Comparison of ENCODE assay signal across 24 cellular contexts in the genomic region with DNA sequence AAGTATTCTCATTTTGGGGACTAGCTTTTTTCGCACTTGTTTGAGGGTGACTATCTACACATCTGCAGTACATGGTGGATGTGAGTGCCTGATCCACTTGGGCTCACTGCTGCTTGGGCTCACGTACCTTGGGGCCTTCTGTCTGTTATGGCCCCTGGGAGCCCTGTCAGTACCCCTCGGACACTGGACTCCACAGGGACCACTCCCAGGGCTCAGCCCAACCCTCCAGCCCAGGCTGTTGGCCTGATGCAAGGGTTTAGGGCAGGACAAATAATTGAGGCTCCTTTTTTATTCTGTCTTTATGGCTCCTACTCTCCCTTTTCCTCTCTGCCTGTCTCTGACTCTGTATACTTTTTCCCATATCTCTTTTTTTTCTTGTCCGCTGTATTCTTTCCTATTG. TPM values are rescaled to one million over a fixed set of nuclear protein-coding genes. Genes with fewer than 3 reads are reported as not detected.
DNase-seq lines count a peak whose midpoint lies in the region; ATAC-seq and TF ChIP-seq lines count a peak whose summit lies in the region.
"Had no signal": no experiment of that assay in that cellular context is flagged by ENCODE, and none has a peak within 500 bp of the region (broad histone marks: within the 10 kb centered on the region; RNA-seq: fewer than 3 reads in every experiment).

No MANE protein-coding gene starts in this region.

- no peaks in the 10 kb centered on the region for H3K36me3 Mint-ChIP-seq in T-helper 2 cell treated with Interferon-gamma antibody and Interleukin-4, amounts not matched to agents 5 μg/mL and 100 μg/mL, for 36 hours (ENCODE audit: low read depth)
- no peaks in the 10 kb centered on the region for H3K36me3 Mint-ChIP-seq in endodermal cell (ENCODE audit: low read depth)
- H3K36me3 Mint-ChIP-seq: mesothelial cell of epicardium, natural killer cell had no signal

- no peak for DNase-seq in T-helper 2 cell treated with Interferon-gamma antibody and Interleukin-4, amounts not matched to agents 5 μg/mL and 100 μg/mL, for 36 hours (ENCODE audit: low spot score)
- DNase-seq in T-helper 2 cell (no peak), gastrocnemius medialis (no peak), uterus (no peak), endodermal cell (no peak), HPDE6-E6E7 (ENCODE audit: extremely low spot score) (no peak)
- DNase-seq in activated naive CD4-positive, alpha-beta T cell treated with anti-CD3 and anti-CD28 coated beads, Interleukin-2, amount 50 U/mL, for 16 hours, result no peak
- DNase-seq: activated CD4-positive, alpha-beta T cell treated with anti-CD3 and anti-CD28 coated beads for 48 hours; activated naive CD4-positive, alpha-beta T cell treated with Interleukin-2 at 50 U/mL for 16 hours; activated T-cell treated with anti-CD3 and anti-CD28 coated beads, Interleukin-2, amount 50 U/mL, for 72 hours; CD4-positive, alpha-beta T cell; dermis blood vessel endothelial cell; HCEC 1CT; natural killer cell; NCI-H1048; NCI-H187 treated with DMSO at 0.1 percent for 48 hours; NCI-H2227 treated with DMSO at 0.1 percent for 48 hours; NCI-H748 treated with DMSO at 0.1 percent for 48 hours; right lobe of liver; SK-N-SH had no signal

- no peaks in the 10 kb centered on the region for H3K4me1 Mint-ChIP-seq in T-helper 2 cell treated with Interferon-gamma antibody and Interleukin-4, amounts not matched to agents 5 μg/mL and 100 μg/mL, for 36 hours (ENCODE audit: low read depth)
- H3K4me1 Mint-ChIP-seq in endodermal cell, result no peaks in the 10 kb centered on the region

- peak overlapping the region; percentile 16 for H3K27ac Mint-ChIP-seq in T-helper 2 cell treated with Interferon-gamma antibody and Interleukin-4, amounts not matched to agents 5 μg/mL and 100 μg/mL, for 36 hours
- H3K27ac Mint-ChIP-seq in endodermal cell, result no peak overlapping the region
- H3K27ac Mint-ChIP-seq: activated T-cell treated with anti-CD3 and anti-CD28 coated beads, Interleukin-2, amount 50 U/mL, for 72 hours; CD4-positive, alpha-beta T cell had no signal

- no peaks in the 10 kb centered on the region for H3K27me3 Mint-ChIP-seq in T-helper 2 cell treated with Interferon-gamma antibody and Interleukin-4, amounts not matched to agents 5 μg/mL and 100 μg/mL, for 36 hours (ENCODE audit: low read depth)
- peaks cover 5% of the 10 kb centered on the region for H3K27me3 Mint-ChIP-seq in endodermal cell (ENCODE audit: insufficient read depth)
- H3K27me3 Mint-ChIP-seq: CD4-positive, alpha-beta T cell had no signal

- H3K9me3 Mint-ChIP-seq in T-helper 2 cell treated with Interferon-gamma antibody and Interleukin-4, amounts not matched to agents 5 μg/mL and 100 μg/mL, for 36 hours, result no peaks in the 10 kb centered on the region
- peaks cover 74% of the 10 kb centered on the region for H3K9me3 Mint-ChIP-seq in endodermal cell
- H3K9me3 Mint-ChIP-seq: activated T-cell treated with anti-CD3 and anti-CD28 coated beads, Interleukin-2, amount 50 U/mL, for 72 hours; CD4-positive, alpha-beta T cell; natural killer cell had no signal

- no peak for TF ChIP-seq CTCF in gastrocnemius medialis (IDR thresholded peaks at IDR 0.05 in 4 of 5, conservative IDR thresholded peaks at IDR 0.05 in 1 of 5)
- TF ChIP-seq CTCF in uterus (IDR thresholded peaks at IDR 0.05), result no peak
- TF ChIP-seq CTCF in endodermal cell (conservative IDR thresholded peaks at IDR 0.05), result no peak

- H3K36me3 ChIP-seq in gastrocnemius medialis, result no peaks in the 10 kb centered on the region
- H3K36me3 ChIP-seq in uterus, result no peaks in the 10 kb centered on the region
- no peaks in the 10 kb centered on the region for H3K36me3 ChIP-seq in endodermal cell (ENCODE audit: control insufficient read depth, insufficient read depth, low read length)
- H3K36me3 ChIP-seq: cardiac muscle cell, right lobe of liver had no signal

- H3K27ac ChIP-seq in layer of hippocampus (ENCODE audit: low read depth, low read length), result peak overlapping the region; percentile 6
- peak overlapping the region; percentile 60 to 73 (median 68) for H3K27ac ChIP-seq in gastrocnemius medialis
- peak overlapping the region; percentile 69 to 81 for H3K27ac ChIP-seq in uterus
- no peak overlapping the region for H3K27ac ChIP-seq in endodermal cell (ENCODE audit: low read depth, low read length)
- H3K27ac ChIP-seq: right lobe of liver, VCaP had no signal

- TF ChIP-seq POLR2A in gastrocnemius medialis (IDR thresholded peaks at IDR 0.05) (no peak), uterus (IDR thresholded peaks at IDR 0.05) (no peak)

- in situ Hi-C loops in gastrocnemius medialis (cut with MboI; ENCODE audit: low sequenced_read_pairs in 4 of 4), result no loop called here

- no peak overlapping the region for H3K4me3 Mint-ChIP-seq in T-helper 2 cell treated with Interferon-gamma antibody and Interleukin-4, amounts not matched to agents 5 μg/mL and 100 μg/mL, for 36 hours
- H3K4me3 Mint-ChIP-seq in endodermal cell, result no peak overlapping the region
- H3K4me3 Mint-ChIP-seq: activated T-cell treated with anti-CD3 and anti-CD28 coated beads, Interleukin-2, amount 50 U/mL, for 72 hours; CD4-positive, alpha-beta T cell; mesothelial cell of epicardium; natural killer cell had no signal

- no peak overlapping the region for H3K4me3 ChIP-seq in gastrocnemius medialis
- no peak overlapping the region for H3K4me3 ChIP-seq in uterus
- no peak overlapping the region for H3K4me3 ChIP-seq in endodermal cell (ENCODE audit: low read length)
- H3K4me3 ChIP-seq: cardiac muscle cell, right lobe of liver had no signal

- 50 to 93% methylated on average over 1 to 4 of the region's 4 CpGs for WGBS in endodermal cell (ENCODE audit: insufficient coverage in 1 of 2, insufficient read length in 1 of 2), 2 experiments

- intact Hi-C loops in gastrocnemius medialis (cut with DNase I; ENCODE audit: low total_unique reads), result no loop called here
- intact Hi-C loops in uterus (cut with DNase I; ENCODE audit: low total_unique reads), result no loop called here

- H3K4me1 ChIP-seq in gastrocnemius medialis, result peaks cover 12 to 14% of the 10 kb centered on the region in 2 donors
- no peaks in the 10 kb centered on the region for H3K4me1 ChIP-seq in uterus
- H3K4me1 ChIP-seq in endodermal cell (ENCODE audit: control insufficient read depth, insufficient read depth, low read length), result no peaks in the 10 kb centered on the region
- H3K4me1 ChIP-seq: right lobe of liver had no signal

- H3K27me3 ChIP-seq in layer of hippocampus (ENCODE audit: control insufficient read depth, insufficient read depth, low read length), result no peaks in the 10 kb centered on the region
- no peaks in the 10 kb centered on the region for H3K27me3 ChIP-seq in gastrocnemius medialis
- no peaks in the 10 kb centered on the region for H3K27me3 ChIP-seq in uterus
- H3K27me3 ChIP-seq in endodermal cell (ENCODE audit: control insufficient read depth, insufficient read depth, low read length, poor library complexity, severe bottlenecking), result no peaks in the 10 kb centered on the region
- H3K27me3 ChIP-seq: cardiac muscle cell, right lobe of liver had no signal

- no peak overlapping the region for H3K9ac ChIP-seq in endodermal cell (ENCODE audit: extremely low read depth, low read length, poor library complexity, severe bottlenecking)
- H3K9ac ChIP-seq: SK-N-SH had no signal

- H3K9me3 ChIP-seq in gastrocnemius medialis (no peaks in the 10 kb centered on the region), uterus (no peaks in the 10 kb centered on the region), endodermal cell (ENCODE audit: control insufficient read depth, low read length) (no peaks in the 10 kb centered on the region)
- H3K9me3 ChIP-seq: right lobe of liver, SK-N-SH had no signal

- ATAC-seq in gastrocnemius medialis, result no peak
- ATAC-seq: activated T-cell treated with anti-CD3 and anti-CD28 coated beads, Interleukin-2, amount 50 U/mL, for 72 hours; natural killer cell had no signal

RNA-seq across cellular contexts. Expression of gene MSN, which starts 32.7 kb away (rescaled TPM):
- total RNA-seq in gastrocnemius medialis, result 10 to 100 TPM; 39.1 to 69.6 (median 59.6) TPM
- total RNA-seq in uterus, result 100 to 1,000 TPM; 106 to 285 (median 137) TPM
- total RNA-seq in endodermal cell, result 100 to 1,000 TPM; 141 to 188 TPM
- polyA plus RNA-seq in endodermal cell (2013, experiment 1 of 2), result 193 TPM
- 187 TPM for polyA plus RNA-seq in endodermal cell (2013, experiment 2 of 2)
